ENCODE assay signal across 1 cellular context in genomic region chr1:212118167-212118871, GRCh38.
A peak's percentile ranks its signal among the peaks of the same experiment; 100 is the strongest.
TF ChIP-seq lines count a peak whose summit lies in the region.

No MANE protein-coding gene starts in this region.

TF ChIP-seq in K562, 482 proteins besides CTCF, POLR2A, EP300 and RAD21 (continued from another document and continues in another):
- TF ChIP-seq ZFP36 (IDR thresholded peaks at IDR 0.05; ENCODE audit: low read depth, low read length, partially characterized antibody) (peak; percentile 44), SMARCE1 (IDR thresholded peaks at IDR 0.05) (0 out of 2 replicates have a peak, but pooled peaks have one; percentile 30), DIDO1 (tag; IDR thresholded peaks at IDR 0.05; ENCODE audit: low read depth) (no peak), ZNF584 (CRISPR knock-in tag; IDR thresholded peaks at IDR 0.05; ENCODE audit: low read depth) (no peak), E2F4 (CRISPR knock-in tag; IDR thresholded peaks at IDR 0.05; ENCODE audit: low read depth) (no peak), ZFPM2 (CRISPR knock-in tag; IDR thresholded peaks at IDR 0.05) (no peak), IRF2 (CRISPR knock-in tag; IDR thresholded peaks at IDR 0.05) (no peak), ZNF408 (CRISPR knock-in tag; IDR thresholded peaks at IDR 0.05; ENCODE audit: low read depth) (no peak), HSF4 (CRISPR knock-in tag; IDR thresholded peaks at IDR 0.05; ENCODE audit: borderline replicate concordance) (no peak), NR2C1 (IDR thresholded peaks at IDR 0.05) (no peak), NR2C1 (tag; IDR thresholded peaks at IDR 0.05) (peak; percentile 39; the same call in 1 of the 2 replicates), MYNN (IDR thresholded peaks at IDR 0.05) (no peak), MYNN (CRISPR knock-in tag; IDR thresholded peaks at IDR 0.05) (no peak), MEIS2 (IDR thresholded peaks at IDR 0.05; ENCODE audit: partially characterized antibody) (peak; percentile 53), NR1H2 (CRISPR knock-in tag; IDR thresholded peaks at IDR 0.05) (no peak), KLF1 (tag; IDR thresholded peaks at IDR 0.05) (no peak), ADNP (tag; IDR thresholded peaks at IDR 0.05) (peak; percentile 86), SRSF9 (IDR thresholded peaks at IDR 0.05; ENCODE audit: borderline replicate concordance, low read depth, low read length) (no peak), NBN (IDR thresholded peaks at IDR 0.05; ENCODE audit: low read depth) (no peak), POLR3G (IDR thresholded peaks at IDR 0.05; ENCODE audit: extremely low read depth, insufficient read length, insufficient replicate concordance) (no peak), RBM22 (IDR thresholded peaks at IDR 0.05; ENCODE audit: low read depth, low read length, poor library complexity, severe bottlenecking) (no peak), CSDE1 (IDR thresholded peaks at IDR 0.05) (no peak), DDX20 (tag; IDR thresholded peaks at IDR 0.05; ENCODE audit: low read depth) (no peak), NCOR1 (IDR thresholded peaks at IDR 0.05) (no peak), ZNF780A (CRISPR knock-in tag; IDR thresholded peaks at IDR 0.05) (no peak), LCOR (CRISPR knock-in tag; IDR thresholded peaks at IDR 0.05) (0 out of 2 replicates have a peak, but pooled peaks have one; percentile 36), ZNF76 (CRISPR knock-in tag; IDR thresholded peaks at IDR 0.05; ENCODE audit: borderline replicate concordance) (no peak), GTF2A2 (tag; IDR thresholded peaks at IDR 0.05) (no peak), ZNF518B (CRISPR knock-in tag; IDR thresholded peaks at IDR 0.05) (no peak), SMARCA5 (IDR thresholded peaks at IDR 0.05) (no peak), ATF6 (CRISPR knock-in tag; IDR thresholded peaks at IDR 0.05) (no peak), ZNF586 (CRISPR knock-in tag; conservative IDR thresholded peaks at IDR 0.05) (no peak), CEBPB (tag; IDR thresholded peaks at IDR 0.05) (peak; percentile 66; the same call in 1 of the 2 replicates), ESRRA (IDR thresholded peaks at IDR 0.05; ENCODE audit: borderline replicate concordance, low read depth) (peak; percentile 51; the same call in 1 of the 2 replicates), PHTF2 (CRISPR knock-in tag; IDR thresholded peaks at IDR 0.05) (no peak)
- TF ChIP-seq, protein P1, sequence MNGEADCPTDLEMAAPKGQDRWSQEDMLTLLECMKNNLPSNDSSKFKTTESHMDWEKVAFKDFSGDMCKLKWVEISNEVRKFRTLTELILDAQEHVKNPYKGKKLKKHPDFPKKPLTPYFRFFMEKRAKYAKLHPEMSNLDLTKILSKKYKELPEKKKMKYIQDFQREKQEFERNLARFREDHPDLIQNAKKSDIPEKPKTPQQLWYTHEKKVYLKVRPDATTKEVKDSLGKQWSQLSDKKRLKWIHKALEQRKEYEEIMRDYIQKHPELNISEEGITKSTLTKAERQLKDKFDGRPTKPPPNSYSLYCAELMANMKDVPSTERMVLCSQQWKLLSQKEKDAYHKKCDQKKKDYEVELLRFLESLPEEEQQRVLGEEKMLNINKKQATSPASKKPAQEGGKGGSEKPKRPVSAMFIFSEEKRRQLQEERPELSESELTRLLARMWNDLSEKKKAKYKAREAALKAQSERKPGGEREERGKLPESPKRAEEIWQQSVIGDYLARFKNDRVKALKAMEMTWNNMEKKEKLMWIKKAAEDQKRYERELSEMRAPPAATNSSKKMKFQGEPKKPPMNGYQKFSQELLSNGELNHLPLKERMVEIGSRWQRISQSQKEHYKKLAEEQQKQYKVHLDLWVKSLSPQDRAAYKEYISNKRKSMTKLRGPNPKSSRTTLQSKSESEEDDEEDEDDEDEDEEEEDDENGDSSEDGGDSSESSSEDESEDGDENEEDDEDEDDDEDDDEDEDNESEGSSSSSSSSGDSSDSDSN (IDR thresholded peaks at IDR 0.05; ENCODE audit: borderline replicate concordance in 1 of 2, low read depth in 2 of 2, low read length in 2 of 2), result no peak
- TF ChIP-seq, protein P2, sequence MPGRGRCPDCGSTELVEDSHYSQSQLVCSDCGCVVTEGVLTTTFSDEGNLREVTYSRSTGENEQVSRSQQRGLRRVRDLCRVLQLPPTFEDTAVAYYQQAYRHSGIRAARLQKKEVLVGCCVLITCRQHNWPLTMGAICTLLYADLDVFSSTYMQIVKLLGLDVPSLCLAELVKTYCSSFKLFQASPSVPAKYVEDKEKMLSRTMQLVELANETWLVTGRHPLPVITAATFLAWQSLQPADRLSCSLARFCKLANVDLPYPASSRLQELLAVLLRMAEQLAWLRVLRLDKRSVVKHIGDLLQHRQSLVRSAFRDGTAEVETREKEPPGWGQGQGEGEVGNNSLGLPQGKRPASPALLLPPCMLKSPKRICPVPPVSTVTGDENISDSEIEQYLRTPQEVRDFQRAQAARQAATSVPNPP (IDR thresholded peaks at IDR 0.05; ENCODE audit: borderline replicate concordance, insufficient read depth, insufficient read length), result no peak
- TF ChIP-seq, protein P3, sequence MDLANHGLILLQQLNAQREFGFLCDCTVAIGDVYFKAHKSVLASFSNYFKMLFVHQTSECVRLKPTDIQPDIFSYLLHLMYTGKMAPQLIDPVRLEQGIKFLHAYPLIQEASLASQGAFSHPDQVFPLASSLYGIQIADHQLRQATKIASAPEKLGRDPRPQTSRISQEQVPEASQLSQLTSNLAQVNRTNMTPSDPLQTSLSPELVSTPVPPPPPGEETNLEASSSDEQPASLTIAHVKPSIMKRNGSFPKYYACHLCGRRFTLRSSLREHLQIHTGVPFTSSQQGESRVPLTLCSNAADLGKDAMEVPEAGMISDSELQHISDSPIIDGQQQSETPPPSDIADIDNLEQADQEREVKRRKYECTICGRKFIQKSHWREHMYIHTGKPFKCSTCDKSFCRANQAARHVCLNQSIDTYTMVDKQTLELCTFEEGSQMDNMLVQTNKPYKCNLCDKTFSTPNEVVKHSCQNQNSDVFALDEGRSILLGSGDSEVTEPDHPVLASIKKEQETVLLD (IDR thresholded peaks at IDR 0.05), result no peak
- TF ChIP-seq, protein P4, sequence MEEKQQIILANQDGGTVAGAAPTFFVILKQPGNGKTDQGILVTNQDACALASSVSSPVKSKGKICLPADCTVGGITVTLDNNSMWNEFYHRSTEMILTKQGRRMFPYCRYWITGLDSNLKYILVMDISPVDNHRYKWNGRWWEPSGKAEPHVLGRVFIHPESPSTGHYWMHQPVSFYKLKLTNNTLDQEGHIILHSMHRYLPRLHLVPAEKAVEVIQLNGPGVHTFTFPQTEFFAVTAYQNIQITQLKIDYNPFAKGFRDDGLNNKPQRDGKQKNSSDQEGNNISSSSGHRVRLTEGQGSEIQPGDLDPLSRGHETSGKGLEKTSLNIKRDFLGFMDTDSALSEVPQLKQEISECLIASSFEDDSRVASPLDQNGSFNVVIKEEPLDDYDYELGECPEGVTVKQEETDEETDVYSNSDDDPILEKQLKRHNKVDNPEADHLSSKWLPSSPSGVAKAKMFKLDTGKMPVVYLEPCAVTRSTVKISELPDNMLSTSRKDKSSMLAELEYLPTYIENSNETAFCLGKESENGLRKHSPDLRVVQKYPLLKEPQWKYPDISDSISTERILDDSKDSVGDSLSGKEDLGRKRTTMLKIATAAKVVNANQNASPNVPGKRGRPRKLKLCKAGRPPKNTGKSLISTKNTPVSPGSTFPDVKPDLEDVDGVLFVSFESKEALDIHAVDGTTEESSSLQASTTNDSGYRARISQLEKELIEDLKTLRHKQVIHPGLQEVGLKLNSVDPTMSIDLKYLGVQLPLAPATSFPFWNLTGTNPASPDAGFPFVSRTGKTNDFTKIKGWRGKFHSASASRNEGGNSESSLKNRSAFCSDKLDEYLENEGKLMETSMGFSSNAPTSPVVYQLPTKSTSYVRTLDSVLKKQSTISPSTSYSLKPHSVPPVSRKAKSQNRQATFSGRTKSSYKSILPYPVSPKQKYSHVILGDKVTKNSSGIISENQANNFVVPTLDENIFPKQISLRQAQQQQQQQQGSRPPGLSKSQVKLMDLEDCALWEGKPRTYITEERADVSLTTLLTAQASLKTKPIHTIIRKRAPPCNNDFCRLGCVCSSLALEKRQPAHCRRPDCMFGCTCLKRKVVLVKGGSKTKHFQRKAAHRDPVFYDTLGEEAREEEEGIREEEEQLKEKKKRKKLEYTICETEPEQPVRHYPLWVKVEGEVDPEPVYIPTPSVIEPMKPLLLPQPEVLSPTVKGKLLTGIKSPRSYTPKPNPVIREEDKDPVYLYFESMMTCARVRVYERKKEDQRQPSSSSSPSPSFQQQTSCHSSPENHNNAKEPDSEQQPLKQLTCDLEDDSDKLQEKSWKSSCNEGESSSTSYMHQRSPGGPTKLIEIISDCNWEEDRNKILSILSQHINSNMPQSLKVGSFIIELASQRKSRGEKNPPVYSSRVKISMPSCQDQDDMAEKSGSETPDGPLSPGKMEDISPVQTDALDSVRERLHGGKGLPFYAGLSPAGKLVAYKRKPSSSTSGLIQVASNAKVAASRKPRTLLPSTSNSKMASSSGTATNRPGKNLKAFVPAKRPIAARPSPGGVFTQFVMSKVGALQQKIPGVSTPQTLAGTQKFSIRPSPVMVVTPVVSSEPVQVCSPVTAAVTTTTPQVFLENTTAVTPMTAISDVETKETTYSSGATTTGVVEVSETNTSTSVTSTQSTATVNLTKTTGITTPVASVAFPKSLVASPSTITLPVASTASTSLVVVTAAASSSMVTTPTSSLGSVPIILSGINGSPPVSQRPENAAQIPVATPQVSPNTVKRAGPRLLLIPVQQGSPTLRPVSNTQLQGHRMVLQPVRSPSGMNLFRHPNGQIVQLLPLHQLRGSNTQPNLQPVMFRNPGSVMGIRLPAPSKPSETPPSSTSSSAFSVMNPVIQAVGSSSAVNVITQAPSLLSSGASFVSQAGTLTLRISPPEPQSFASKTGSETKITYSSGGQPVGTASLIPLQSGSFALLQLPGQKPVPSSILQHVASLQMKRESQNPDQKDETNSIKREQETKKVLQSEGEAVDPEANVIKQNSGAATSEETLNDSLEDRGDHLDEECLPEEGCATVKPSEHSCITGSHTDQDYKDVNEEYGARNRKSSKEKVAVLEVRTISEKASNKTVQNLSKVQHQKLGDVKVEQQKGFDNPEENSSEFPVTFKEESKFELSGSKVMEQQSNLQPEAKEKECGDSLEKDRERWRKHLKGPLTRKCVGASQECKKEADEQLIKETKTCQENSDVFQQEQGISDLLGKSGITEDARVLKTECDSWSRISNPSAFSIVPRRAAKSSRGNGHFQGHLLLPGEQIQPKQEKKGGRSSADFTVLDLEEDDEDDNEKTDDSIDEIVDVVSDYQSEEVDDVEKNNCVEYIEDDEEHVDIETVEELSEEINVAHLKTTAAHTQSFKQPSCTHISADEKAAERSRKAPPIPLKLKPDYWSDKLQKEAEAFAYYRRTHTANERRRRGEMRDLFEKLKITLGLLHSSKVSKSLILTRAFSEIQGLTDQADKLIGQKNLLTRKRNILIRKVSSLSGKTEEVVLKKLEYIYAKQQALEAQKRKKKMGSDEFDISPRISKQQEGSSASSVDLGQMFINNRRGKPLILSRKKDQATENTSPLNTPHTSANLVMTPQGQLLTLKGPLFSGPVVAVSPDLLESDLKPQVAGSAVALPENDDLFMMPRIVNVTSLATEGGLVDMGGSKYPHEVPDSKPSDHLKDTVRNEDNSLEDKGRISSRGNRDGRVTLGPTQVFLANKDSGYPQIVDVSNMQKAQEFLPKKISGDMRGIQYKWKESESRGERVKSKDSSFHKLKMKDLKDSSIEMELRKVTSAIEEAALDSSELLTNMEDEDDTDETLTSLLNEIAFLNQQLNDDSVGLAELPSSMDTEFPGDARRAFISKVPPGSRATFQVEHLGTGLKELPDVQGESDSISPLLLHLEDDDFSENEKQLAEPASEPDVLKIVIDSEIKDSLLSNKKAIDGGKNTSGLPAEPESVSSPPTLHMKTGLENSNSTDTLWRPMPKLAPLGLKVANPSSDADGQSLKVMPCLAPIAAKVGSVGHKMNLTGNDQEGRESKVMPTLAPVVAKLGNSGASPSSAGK (IDR thresholded peaks at IDR 0.05), result no peak
